In genomic region chr9:38563911-38564310, GRCh38 we compare ENCODE assay signal across 1 cellular context. TPM values are rescaled to one million over a fixed set of nuclear protein-coding genes. Genes with fewer than 3 reads are reported as not detected.
"Had no signal": no experiment of that assay in that cellular context is flagged by ENCODE, and none has a peak within 500 bp of the region (broad histone marks: within the 10 kb centered on the region; RNA-seq: fewer than 3 reads in every experiment).

No MANE protein-coding gene starts in this region.

RNA-seq across cellular contexts. Expression of gene ANKRD18A, which starts 56.5 kb away (rescaled TPM):
- total RNA-seq: GM23248 had no signal
- polyA plus RNA-seq: GM23248 had no signal
